Comparison of ENCODE assay signal across 20 cellular contexts in the genomic region with DNA sequence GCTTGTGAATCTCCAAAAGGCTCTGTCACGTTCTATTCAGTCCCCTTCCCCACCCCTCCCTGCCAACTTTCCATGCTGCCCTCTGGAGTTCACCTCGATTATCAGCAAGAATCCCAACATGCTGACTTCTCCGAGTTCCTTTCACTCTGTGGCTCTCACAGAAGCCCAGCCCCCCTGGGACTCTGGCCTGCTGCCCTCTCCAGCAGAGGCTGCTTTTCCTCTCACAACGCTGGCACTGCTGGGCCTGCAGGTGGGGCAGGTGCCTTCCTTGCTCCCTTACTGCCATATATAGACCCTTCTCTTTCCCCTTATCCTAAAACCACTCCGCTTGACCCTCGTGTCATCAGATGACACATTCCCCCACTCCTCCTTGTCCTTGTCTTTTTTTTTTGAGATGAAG. TPM values are rescaled to one million over a fixed set of nuclear protein-coding genes. Genes with fewer than 3 reads are reported as not detected.
DNase-seq lines count a peak whose midpoint lies in the region; ATAC-seq, FAIRE-seq and TF ChIP-seq lines count a peak whose summit lies in the region.
"Had no signal": no experiment of that assay in that cellular context is flagged by ENCODE, and none has a peak within 500 bp of the region (broad histone marks: within the 10 kb centered on the region; RNA-seq: fewer than 3 reads in every experiment).

No MANE protein-coding gene starts in this region.

- H3K79me2 ChIP-seq in Loucy (ENCODE audit: insufficient read depth, low read length): no peaks in the 10 kb centered on the region

- TF ChIP-seq CTCF in Loucy (conservative IDR thresholded peaks at IDR 0.05; ENCODE audit: low read length) (no peak), epithelial cell of proximal tubule (conservative IDR thresholded peaks at IDR 0.05; ENCODE audit: low read depth, low read length) (peak; percentile 18), mucosa of descending colon (IDR thresholded peaks at IDR 0.05) (no peak), gastroesophageal sphincter (IDR thresholded peaks at IDR 0.05) (no peak)

- H3K9me3 ChIP-seq in Loucy (ENCODE audit: insufficient read depth, low read depth, low read length): no peaks in the 10 kb centered on the region
- H3K9me3 ChIP-seq in mucosa of descending colon: no peaks in the 10 kb centered on the region
- H3K9me3 ChIP-seq in gastroesophageal sphincter: no peaks in the 10 kb centered on the region
- H3K9me3 ChIP-seq: adrenal gland, gastrocnemius medialis had no signal

- H3K27ac ChIP-seq in gastroesophageal sphincter: no peak overlapping the region
- H3K27ac ChIP-seq: adrenal gland, gastrocnemius medialis had no signal

- no peaks in the 10 kb centered on the region for H3F3A ChIP-seq in Loucy (ENCODE audit: low read depth)

- H4K20me1 ChIP-seq in Loucy (ENCODE audit: insufficient read depth, low read length, poor library complexity, severe bottlenecking): no peaks in the 10 kb centered on the region

- TF ChIP-seq POLR2A in gastroesophageal sphincter (IDR thresholded peaks at IDR 0.05): no peak

- H3K4me3 ChIP-seq in Loucy (ENCODE audit: low read length, poor library complexity, severe bottlenecking) (no peak overlapping the region), epithelial cell of proximal tubule (ENCODE audit: low read depth, low read length) (no peak overlapping the region), mucosa of descending colon (no peak overlapping the region), gastroesophageal sphincter (no peak overlapping the region)
- H3K4me3 ChIP-seq: adrenal gland, gastrocnemius medialis had no signal

- no peaks in the 10 kb centered on the region for H3K27me3 ChIP-seq in Loucy (ENCODE audit: insufficient read depth, low read length, poor library complexity, severe bottlenecking)
- H3K27me3 ChIP-seq in gastroesophageal sphincter: peaks cover 8% of the 10 kb centered on the region
- H3K27me3 ChIP-seq: adrenal gland had no signal

- no peak overlapping the region for H3K4me2 ChIP-seq in Loucy (ENCODE audit: low read depth, low read length, poor library complexity, severe bottlenecking)

- intact Hi-C loops in mucosa of descending colon (cut with DNase I, micrococcal nuclease): no loop called here

- no peaks in the 10 kb centered on the region for H3K9me2 ChIP-seq in Loucy (replicated peaks; ENCODE audit: low read depth, low read length)

- TF ChIP-seq EP300 in gastroesophageal sphincter (IDR thresholded peaks at IDR 0.05): no peak

- no peak for FAIRE-seq in RCC 7860 (lab: Jason Lieb, UNC)
- FAIRE-seq: TTC549 had no signal

- H3K4me1 ChIP-seq in Loucy (ENCODE audit: insufficient read depth, low read length, poor library complexity, severe bottlenecking): no peaks in the 10 kb centered on the region
- H3K4me1 ChIP-seq in mucosa of descending colon (ENCODE audit: low read depth): no peaks in the 10 kb centered on the region
- H3K4me1 ChIP-seq in gastroesophageal sphincter: no peaks in the 10 kb centered on the region
- H3K4me1 ChIP-seq: adrenal gland, gastrocnemius medialis had no signal

- H3K9ac ChIP-seq in Loucy (ENCODE audit: low read depth, low read length, poor library complexity, severe bottlenecking): no peak overlapping the region

- peak; percentile 67 for DNase-seq in ELF-1 (ENCODE audit: low read depth, low spot score)
- no peak for DNase-seq in epithelial cell of proximal tubule (ENCODE audit: low read depth)
- DNase-seq in mucosa of descending colon: peak in 1 of 3 donors; percentile 51
- no peak for DNase-seq in RCC 7860 (ENCODE audit: low spot score)
- no peak for DNase-seq in AG08396 (ENCODE audit: low spot score)
- DNase-seq: activated CD4-positive, alpha-beta T cell treated with anti-CD3 and anti-CD28 coated beads, Interleukin-2, amount 10 ng/mL, durations not matched to agents 7 days and 5 days; activated CD8-positive, alpha-beta memory T cell treated with anti-CD3 and anti-CD28 coated beads, Interleukin-2, amount 50 U/mL, for 4 hours; activated gamma-delta T cell; adrenal gland; CD8-positive, alpha-beta memory T cell; gastrocnemius medialis; NCI-H1417 treated with DMSO at 0.1 percent for 48 hours; occipital lobe had no signal

- 26 to 36% methylated on average over 5 to 6 of the region's 6 CpGs for WGBS in gastroesophageal sphincter (ENCODE audit: low coverage in 1 of 2), 2 donors

- H3K36me3 ChIP-seq in Loucy (ENCODE audit: insufficient read depth, low read length) (no peaks in the 10 kb centered on the region), mucosa of descending colon (ENCODE audit: low read depth) (no peaks in the 10 kb centered on the region), gastroesophageal sphincter (no peaks in the 10 kb centered on the region)
- H3K36me3 ChIP-seq: adrenal gland, gastrocnemius medialis had no signal

- H2AFZ ChIP-seq in Loucy (ENCODE audit: low read length): peak overlapping the region; percentile 60; the same call in 1 of the 2 replicates

- ATAC-seq in mucosa of descending colon (peak; percentile 56), gastroesophageal sphincter (no peak), HG02610 (IDR thresholded peaks at IDR 0.05; ENCODE audit: unreplicated experiment) (no peak)
- ATAC-seq: gastrocnemius medialis; sciatic nerve; stimulated activated memory B cell treated with anti-CD40 and anti-IgM and Interleukin-4, amounts not matched to agents 10 μg/mL and 1 μg/mL and 100 μg/mL, for 72 hours had no signal

RNA-seq across cellular contexts. Expression of gene RNF186, which starts 10.2 kb away (rescaled TPM):
- total RNA-seq in epithelial cell of proximal tubule (not detected in 2 replicates), mucosa of descending colon (10 to 100 TPM; 15.1 to 42.6 (median 41.0) TPM), gastroesophageal sphincter (not detected)
- total RNA-seq: activated CD4-positive, alpha-beta T cell treated with anti-CD3 and anti-CD28 coated beads, Interleukin-2, amount 10 ng/mL, durations not matched to agents 7 days and 5 days; adrenal gland; CD8-positive, alpha-beta memory T cell; occipital lobe; RPMI7951; sciatic nerve had no signal

RNA-seq across cellular contexts. Expression of gene TMCO4, which starts 25.6 kb away (rescaled TPM):
- total RNA-seq in epithelial cell of proximal tubule (9.8 and 20.0 TPM in 2 replicates), mucosa of descending colon (10 to 100 TPM; 27.9 to 42.8 (median 31.9) TPM), gastroesophageal sphincter (10 to 100 TPM; 18.1 to 36.9 (median 24.5) TPM)

RNA-seq across cellular contexts. Expression of gene OTUD3, which starts 56.9 kb away (rescaled TPM):
- total RNA-seq in epithelial cell of proximal tubule: 2.6 and 3.5 TPM in 2 replicates
- 10 to 100 TPM in 2 of 3 donors, 1 to 10 TPM in 1; 7.8 to 15.4 (median 11.6) TPM for total RNA-seq in mucosa of descending colon
- 1 to 10 TPM; 6.2 to 9.0 (median 7.9) TPM for total RNA-seq in gastroesophageal sphincter

Comparison
In these comparisons a context has a peak if more than half of its experiments do, and no peak if none do; other contexts are left out.
1. RNA of gene RNF186, which starts 10.2 kb away (total RNA-seq): 15.1 to 42.6 TPM in mucosa of descending colon; not detected in epithelial cell of proximal tubule and not detected in gastroesophageal sphincter; every median in the first group is over 10 times any median in the second.